28 cellular contexts compared by ENCODE assay signal in genomic region chr6:98783578-98783977, GRCh38. TPM values are rescaled to one million over a fixed set of nuclear protein-coding genes. Genes with fewer than 3 reads are reported as not detected.
"Had no signal": no experiment of that assay in that cellular context is flagged by ENCODE, and none has a peak within 500 bp of the region (broad histone marks: within the 10 kb centered on the region; RNA-seq: fewer than 3 reads in every experiment).

No MANE protein-coding gene starts in this region.

- H3K27me3 ChIP-seq: testis, thyroid gland, upper lobe of left lung, uterus, vagina had no signal

- H3K36me3 ChIP-seq: stomach, suprapubic skin, thoracic aorta, thyroid gland, tibial artery, tibial nerve, transverse colon, upper lobe of left lung, upper lobe of right lung, uterus, vagina had no signal

- ATAC-seq: stimulated activated effector memory CD8-positive, alpha-beta T cell treated with anti-CD3 and anti-CD28 coated beads, Interleukin-12 subunit alpha, Interleukin-12 subunit beta, amount 100 ng/mL, for 72 hours; stimulated activated memory B cell treated with anti-CD40 and anti-IgM and Interleukin-4, amounts not matched to agents 10 μg/mL and 1 μg/mL and 100 μg/mL, for 72 hours; stimulated activated naive B cell treated with anti-CD40 and anti-IgM and Interleukin-4, amounts not matched to agents 10 μg/mL and 1 μg/mL and 100 μg/mL, for 72 hours; stimulated activated naive CD8-positive, alpha-beta T cell treated with anti-CD3 and anti-CD28 coated beads, Interleukin-15, amount 100 ng/mL, for 72 hours; stimulated activated naive CD8-positive, alpha-beta T cell treated with anti-CD3 and anti-CD28 coated beads, Interleukin-15, Interleukin-2, amounts not matched to agents 100 U/mL and 50 U/mL, for 24 hours; upper lobe of right lung had no signal

- H3K27ac ChIP-seq: stomach, suprapubic skin, testis, thoracic aorta, thyroid gland, tibial artery, tibial nerve, transverse colon, upper lobe of left lung, upper lobe of right lung, uterus, vagina had no signal

- DNase-seq: stimulated activated CD4-positive, alpha-beta T cell treated with anti-CD3 and anti-CD28 coated beads, Interleukin-2, amount 100 ng/mL, for 48 hours; stimulated activated CD4-positive, alpha-beta T cell treated with anti-CD3 and anti-CD28 coated beads, Interleukin-4, amount 100 ng/mL, for 1 hour; stimulated activated CD4-positive, alpha-beta T cell treated with anti-CD3 and anti-CD28 coated beads, Interleukin-4, amount 100 ng/mL, for 24 hours; stimulated activated CD4-positive, alpha-beta T cell treated with anti-CD3 and anti-CD28 coated beads, Interleukin-4, amount 100 ng/mL, for 4 hours; stimulated activated CD8-positive, alpha-beta memory T cell treated with anti-CD3 and anti-CD28 coated beads, Interleukin-4, amount 100 ng/mL, for 48 hours; stimulated activated naive B cell treated with anti-CD40 and anti-IgM and Interleukin-4, amounts not matched to agents 10 μg/mL and 1 μg/mL and 100 μg/mL, for 72 hours; stimulated activated naive CD4-positive, alpha-beta T cell; stimulated activated naive CD4-positive, alpha-beta T cell treated with Interleukin-2 at 50 U/mL for 16 hours; stimulated activated naive CD8-positive, alpha-beta T cell treated with anti-CD3 and anti-CD28 coated beads, Interleukin-15, amount 100 ng/mL, for 72 hours; stimulated activated naive CD8-positive, alpha-beta T cell treated with anti-CD3 and anti-CD28 coated beads, Interleukin-15, Interleukin-2, amounts not matched to agents 100 U/mL and 50 U/mL, for 24 hours; stomach; substantia nigra; testis; thyroid gland; tibial artery; transverse colon; upper lobe of left lung; upper lobe of right lung; uterus had no signal

- H3K9me3 ChIP-seq: stomach, suprapubic skin, testis, thoracic aorta, thyroid gland, tibial artery, tibial nerve, transverse colon, upper lobe of left lung, upper lobe of right lung, uterus, vagina had no signal

- FAIRE-seq: urothelium cell line had no signal

- H3K4me3 ChIP-seq: stomach, suprapubic skin, testis, thoracic aorta, thyroid gland, tibial artery, tibial nerve, transverse colon, upper lobe of left lung, upper lobe of right lung, uterus, vagina had no signal

- H3K4me1 ChIP-seq: stomach, suprapubic skin, testis, thyroid gland, tibial artery, transverse colon, upper lobe of left lung, upper lobe of right lung, uterus, vagina had no signal

RNA-seq across cellular contexts. Expression of gene POU3F2, which starts 50.8 kb away (rescaled TPM):
- total RNA-seq: subcutaneous adipose tissue, suprapubic skin, thoracic aorta, thyroid gland, transverse colon, upper lobe of left lung, upper lobe of right lung, ureter, uterus, vagina had no signal
- polyA plus RNA-seq: stomach had no signal
